1 cellular context compared by ENCODE assay signal in the genomic region with DNA sequence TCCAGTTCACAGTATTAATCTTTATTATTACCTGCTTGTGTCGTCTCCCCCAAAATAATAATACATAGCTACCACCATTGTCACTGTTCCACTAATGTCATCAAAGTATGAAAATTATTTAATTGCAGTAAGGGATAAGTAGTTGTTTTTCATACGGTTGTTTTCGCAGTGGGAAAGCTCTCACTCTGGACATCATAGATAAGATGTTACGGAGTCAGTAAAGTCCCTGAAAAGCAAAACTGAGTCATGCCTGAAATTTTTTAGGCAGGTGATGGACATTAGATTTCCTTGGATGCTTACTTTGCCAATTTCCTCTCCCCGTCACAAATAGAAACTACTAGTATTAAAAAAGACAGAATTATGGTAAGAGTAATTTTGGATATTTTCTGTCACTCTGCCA.
TF ChIP-seq lines count a peak whose summit lies in the region.

No MANE protein-coding gene starts in this region.

TF ChIP-seq in K562, 482 proteins besides CTCF, POLR2A, EP300 and RAD21 (continued from another document and continues in another):
- TF ChIP-seq, protein P1, sequence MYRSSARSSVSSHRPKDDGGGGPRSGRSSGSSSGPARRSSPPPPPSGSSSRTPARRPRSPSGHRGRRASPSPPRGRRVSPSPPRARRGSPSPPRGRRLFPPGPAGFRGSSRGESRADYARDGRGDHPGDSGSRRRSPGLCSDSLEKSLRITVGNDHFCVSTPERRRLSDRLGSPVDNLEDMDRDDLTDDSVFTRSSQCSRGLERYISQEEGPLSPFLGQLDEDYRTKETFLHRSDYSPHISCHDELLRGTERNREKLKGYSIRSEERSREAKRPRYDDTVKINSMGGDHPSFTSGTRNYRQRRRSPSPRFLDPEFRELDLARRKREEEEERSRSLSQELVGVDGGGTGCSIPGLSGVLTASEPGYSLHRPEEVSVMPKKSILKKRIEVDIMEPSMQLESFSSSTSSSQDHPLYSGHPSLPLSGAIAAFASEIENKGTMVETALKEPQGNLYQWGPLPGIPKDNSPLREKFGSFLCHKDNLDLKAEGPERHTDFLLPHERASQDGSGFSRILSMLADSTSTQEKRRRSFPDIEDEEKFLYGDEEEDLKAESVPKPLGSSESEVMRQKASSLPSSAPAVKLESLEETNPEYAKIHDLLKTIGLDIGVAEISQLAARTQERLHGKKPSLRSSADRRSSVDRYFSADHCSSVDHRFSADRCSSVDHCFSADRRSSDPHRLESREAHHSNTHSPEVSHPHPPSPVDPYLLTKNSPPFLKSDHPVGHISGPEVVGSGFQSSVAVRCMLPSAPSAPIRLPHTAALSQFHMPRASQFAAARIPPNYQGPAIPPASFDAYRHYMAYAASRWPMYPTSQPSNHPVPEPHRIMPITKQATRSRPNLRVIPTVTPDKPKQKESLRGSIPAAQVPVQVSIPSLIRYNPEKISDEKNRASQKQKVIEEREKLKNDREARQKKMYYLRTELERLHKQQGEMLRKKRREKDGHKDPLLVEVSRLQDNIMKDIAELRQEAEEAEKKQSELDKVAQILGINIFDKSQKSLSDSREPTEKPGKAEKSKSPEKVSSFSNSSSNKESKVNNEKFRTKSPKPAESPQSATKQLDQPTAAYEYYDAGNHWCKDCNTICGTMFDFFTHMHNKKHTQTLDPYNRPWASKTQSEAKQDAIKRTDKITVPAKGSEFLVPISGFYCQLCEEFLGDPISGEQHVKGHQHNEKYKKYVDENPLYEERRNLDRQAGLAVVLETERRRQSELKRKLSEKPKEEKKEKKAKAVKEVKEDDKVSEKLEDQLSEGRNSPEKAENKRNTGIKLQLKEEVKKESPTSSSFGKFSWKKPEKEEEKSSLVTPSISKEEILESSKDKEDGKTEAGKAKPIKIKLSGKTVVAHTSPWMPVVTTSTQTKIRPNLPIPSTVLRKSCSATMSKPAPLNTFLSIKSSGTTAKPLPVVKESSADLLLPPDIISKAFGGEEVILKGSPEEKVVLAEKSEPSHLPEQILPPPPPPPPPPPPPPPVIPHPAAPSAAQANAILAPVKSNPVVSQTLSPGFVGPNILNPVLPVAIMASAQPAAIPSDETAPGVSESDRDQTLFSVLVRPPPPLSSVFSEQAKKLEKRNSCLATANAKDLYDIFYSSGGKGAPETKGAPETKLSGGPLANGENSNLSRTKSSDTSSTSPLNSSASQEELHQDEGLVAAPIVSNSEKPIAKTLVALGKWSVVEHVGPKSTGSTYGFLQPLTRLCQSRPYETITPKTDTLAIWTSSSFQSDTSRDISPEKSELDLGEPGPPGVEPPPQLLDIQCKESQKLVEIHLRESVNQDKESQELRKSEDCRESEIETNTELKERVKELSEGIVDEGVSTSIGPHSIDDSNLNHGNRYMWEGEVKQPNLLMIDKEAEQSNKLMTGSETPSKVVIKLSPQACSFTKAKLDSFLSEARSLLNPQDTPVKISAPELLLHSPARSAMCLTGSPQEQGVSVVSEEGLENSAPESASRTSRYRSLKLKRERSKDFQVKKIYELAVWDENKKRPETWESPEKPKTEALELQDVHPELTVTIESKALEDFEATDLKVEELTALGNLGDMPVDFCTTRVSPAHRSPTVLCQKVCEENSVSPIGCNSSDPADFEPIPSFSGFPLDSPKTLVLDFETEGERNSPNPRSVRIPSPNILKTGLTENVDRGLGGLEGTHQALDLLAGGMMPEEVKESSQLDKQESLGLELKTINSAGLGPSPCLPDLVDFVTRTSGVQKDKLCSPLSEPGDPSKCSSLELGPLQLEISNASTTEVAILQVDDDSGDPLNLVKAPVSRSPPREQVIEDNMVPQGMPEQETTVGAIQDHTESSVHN (IDR thresholded peaks at IDR 0.05; ENCODE audit: borderline replicate concordance in 1 of 2, low read depth in 1 of 2): no peak
- no peak for TF ChIP-seq TCFL5 (CRISPR knock-in tag; conservative IDR thresholded peaks at IDR 0.05)
- no peak for TF ChIP-seq XRCC3 (IDR thresholded peaks at IDR 0.05)
- TF ChIP-seq ZBTB33 (CRISPR knock-in tag; IDR thresholded peaks at IDR 0.05): no peak
- TF ChIP-seq BCLAF1 (IDR thresholded peaks at IDR 0.05; ENCODE audit: borderline replicate concordance in 1 of 2, control insufficient read depth in 1 of 2, low read depth in 2 of 2, low read length in 1 of 2): no peak
- no peak for TF ChIP-seq ZNF384 (IDR thresholded peaks at IDR 0.05; ENCODE audit: low read depth, low read length)
- TF ChIP-seq FOSL1 (tag; conservative IDR thresholded peaks at IDR 0.05): peak; percentile 71
- no peak for TF ChIP-seq ARHGAP35 (IDR thresholded peaks at IDR 0.05; ENCODE audit: partially characterized antibody)
- no peak for TF ChIP-seq TFAM (CRISPR knock-in tag; conservative IDR thresholded peaks at IDR 0.05)
- TF ChIP-seq, protein P2, sequence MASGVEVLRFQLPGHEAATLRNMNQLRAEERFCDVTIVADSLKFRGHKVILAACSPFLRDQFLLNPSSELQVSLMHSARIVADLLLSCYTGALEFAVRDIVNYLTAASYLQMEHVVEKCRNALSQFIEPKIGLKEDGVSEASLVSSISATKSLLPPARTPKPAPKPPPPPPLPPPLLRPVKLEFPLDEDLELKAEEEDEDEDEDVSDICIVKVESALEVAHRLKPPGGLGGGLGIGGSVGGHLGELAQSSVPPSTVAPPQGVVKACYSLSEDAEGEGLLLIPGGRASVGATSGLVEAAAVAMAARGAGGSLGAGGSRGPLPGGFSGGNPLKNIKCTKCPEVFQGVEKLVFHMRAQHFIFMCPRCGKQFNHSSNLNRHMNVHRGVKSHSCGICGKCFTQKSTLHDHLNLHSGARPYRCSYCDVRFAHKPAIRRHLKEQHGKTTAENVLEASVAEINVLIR (CRISPR knock-in tag; IDR thresholded peaks at IDR 0.05): no peak
- TF ChIP-seq MXI1 (IDR thresholded peaks at IDR 0.05; ENCODE audit: low read depth, low read length): no peak
- TF ChIP-seq MED1 (CRISPR knock-in tag; IDR thresholded peaks at IDR 0.05; ENCODE audit: borderline replicate concordance): no peak
- no peak for TF ChIP-seq ARID4B (CRISPR knock-in tag; IDR thresholded peaks at IDR 0.05)
- no peak for TF ChIP-seq ZNF507 (tag; conservative IDR thresholded peaks at IDR 0.05)
- no peak for TF ChIP-seq SMAD3 (CRISPR knock-in tag; conservative IDR thresholded peaks at IDR 0.05)
- TF ChIP-seq ZFP1 (CRISPR knock-in tag; IDR thresholded peaks at IDR 0.05): no peak
- no peak for TF ChIP-seq IRF2 (CRISPR knock-in tag; IDR thresholded peaks at IDR 0.05)
- peak; percentile 40; the same call in 1 of the 2 replicates for TF ChIP-seq MAFK (IDR thresholded peaks at IDR 0.05; ENCODE audit: low read length)
- no peak for TF ChIP-seq ETV5 (CRISPR knock-in tag; IDR thresholded peaks at IDR 0.05; ENCODE audit: low read depth)
- TF ChIP-seq KLF16 (IDR thresholded peaks at IDR 0.05): no peak
- TF ChIP-seq YBX1 (IDR thresholded peaks at IDR 0.05): no peak
- no peak for TF ChIP-seq HCFC1 (IDR thresholded peaks at IDR 0.05; ENCODE audit: low read depth, low read length)
- TF ChIP-seq MCM5 (IDR thresholded peaks at IDR 0.05; ENCODE audit: low read depth): no peak
- TF ChIP-seq RBM34 (IDR thresholded peaks at IDR 0.05; ENCODE audit: borderline replicate concordance, insufficient read depth, low read length): no peak
- TF ChIP-seq ZBED1 (IDR thresholded peaks at IDR 0.05): no peak
- TF ChIP-seq TEAD2 (tag; IDR thresholded peaks at IDR 0.05): no peak
- no peak for TF ChIP-seq THAP12 (CRISPR knock-in tag; IDR thresholded peaks at IDR 0.05)
- TF ChIP-seq ETV6 (IDR thresholded peaks at IDR 0.05; ENCODE audit: borderline replicate concordance in 1 of 2, low read depth in 2 of 2, low read length in 1 of 2): no peak
- no peak for TF ChIP-seq ETV6 (CRISPR knock-in tag; IDR thresholded peaks at IDR 0.05; ENCODE audit: borderline replicate concordance)
- TF ChIP-seq ZNF140 (CRISPR knock-in tag; IDR thresholded peaks at IDR 0.05): no peak
- TF ChIP-seq SAFB (IDR thresholded peaks at IDR 0.05; ENCODE audit: borderline replicate concordance, low read depth, low read length): no peak
- TF ChIP-seq CC2D1A (IDR thresholded peaks at IDR 0.05): no peak
- TF ChIP-seq THRAP3 (IDR thresholded peaks at IDR 0.05; ENCODE audit: borderline replicate concordance): no peak
- TF ChIP-seq ZNF696 (CRISPR knock-in tag; conservative IDR thresholded peaks at IDR 0.05): no peak
- TF ChIP-seq, protein P3, sequence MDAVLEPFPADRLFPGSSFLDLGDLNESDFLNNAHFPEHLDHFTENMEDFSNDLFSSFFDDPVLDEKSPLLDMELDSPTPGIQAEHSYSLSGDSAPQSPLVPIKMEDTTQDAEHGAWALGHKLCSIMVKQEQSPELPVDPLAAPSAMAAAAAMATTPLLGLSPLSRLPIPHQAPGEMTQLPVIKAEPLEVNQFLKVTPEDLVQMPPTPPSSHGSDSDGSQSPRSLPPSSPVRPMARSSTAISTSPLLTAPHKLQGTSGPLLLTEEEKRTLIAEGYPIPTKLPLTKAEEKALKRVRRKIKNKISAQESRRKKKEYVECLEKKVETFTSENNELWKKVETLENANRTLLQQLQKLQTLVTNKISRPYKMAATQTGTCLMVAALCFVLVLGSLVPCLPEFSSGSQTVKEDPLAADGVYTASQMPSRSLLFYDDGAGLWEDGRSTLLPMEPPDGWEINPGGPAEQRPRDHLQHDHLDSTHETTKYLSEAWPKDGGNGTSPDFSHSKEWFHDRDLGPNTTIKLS (IDR thresholded peaks at IDR 0.05; ENCODE audit: borderline replicate concordance, low read depth): no peak
- TF ChIP-seq HDGF (IDR thresholded peaks at IDR 0.05): no peak
- TF ChIP-seq ETS2 (tag; IDR thresholded peaks at IDR 0.05; ENCODE audit: borderline replicate concordance, poor library complexity, severe bottlenecking): no peak
